ENCODE assay signal across 32 cellular contexts in genomic region chr17:78944026-78944425, GRCh38. TPM values are rescaled to one million over a fixed set of nuclear protein-coding genes. Genes with fewer than 3 reads are reported as not detected.
"Had no signal": no experiment of that assay in that cellular context is flagged by ENCODE, and none has a peak within 500 bp of the region (broad histone marks: within the 10 kb centered on the region; RNA-seq: fewer than 3 reads in every experiment).

No MANE protein-coding gene starts in this region.

- H3K79me2 ChIP-seq: parathyroid adenoma had no signal

- H3K9me3 ChIP-seq: ovary, psoas muscle, spleen, suprapubic skin, testis, tibial artery, transverse colon, upper lobe of right lung, uterus had no signal

- H3K27ac Mint-ChIP-seq: natural killer cell; progenitor cell of endocrine pancreas; stimulated activated memory B cell treated with anti-CD40 and anti-IgM and Interleukin-4, amounts not matched to agents 10 μg/mL and 1 μg/mL and 100 μg/mL, for 72 hours; stimulated activated naive CD8-positive, alpha-beta T cell treated with anti-CD3 and anti-CD28 coated beads, Interleukin-15, amount 100 ng/mL, for 72 hours; type B pancreatic cell had no signal

- H3K27ac ChIP-seq: ovary, parathyroid adenoma, psoas muscle, skin epidermis, spleen, suprapubic skin, testis, tibial artery, transverse colon, upper lobe of right lung, uterus had no signal

- H3K4me2 ChIP-seq: smooth muscle cell had no signal

- H3K9me3 Mint-ChIP-seq: naive thymus-derived CD4-positive, alpha-beta T cell; natural killer cell; nephron; stimulated activated memory B cell treated with anti-CD40 and anti-IgM and Interleukin-4, amounts not matched to agents 10 μg/mL and 1 μg/mL and 100 μg/mL, for 72 hours; stimulated activated naive CD8-positive, alpha-beta T cell treated with anti-CD3 and anti-CD28 coated beads, Interleukin-15, amount 100 ng/mL, for 72 hours; type B pancreatic cell had no signal

- H3K4me3 Mint-ChIP-seq: naive thymus-derived CD4-positive, alpha-beta T cell; natural killer cell; nephron; stimulated activated memory B cell treated with anti-CD40 and anti-IgM and Interleukin-4, amounts not matched to agents 10 μg/mL and 1 μg/mL and 100 μg/mL, for 72 hours; stimulated activated naive CD8-positive, alpha-beta T cell treated with anti-CD3 and anti-CD28 coated beads, Interleukin-15, amount 100 ng/mL, for 72 hours; type B pancreatic cell had no signal

- H2AFZ ChIP-seq: parathyroid adenoma had no signal

- H3K4me1 Mint-ChIP-seq: natural killer cell had no signal

- H3K27me3 Mint-ChIP-seq: stimulated activated naive CD8-positive, alpha-beta T cell treated with anti-CD3 and anti-CD28 coated beads, Interleukin-15, amount 100 ng/mL, for 72 hours; type B pancreatic cell had no signal

- H3K36me3 ChIP-seq: ovary, spleen, suprapubic skin, tibial artery, transverse colon, upper lobe of right lung, uterus had no signal

- ATAC-seq: naive thymus-derived CD4-positive, alpha-beta T cell; natural killer cell; psoas muscle; right cardiac atrium; sciatic nerve; stimulated activated naive CD8-positive, alpha-beta T cell treated with anti-CD3 and anti-CD28 coated beads, Interleukin-15, amount 100 ng/mL, for 72 hours; stimulated activated naive CD8-positive, alpha-beta T cell treated with anti-CD3 and anti-CD28 coated beads, Interleukin-15, Interleukin-2, amounts not matched to agents 100 U/mL and 50 U/mL, for 24 hours; upper lobe of right lung had no signal

- H3K9ac ChIP-seq: parathyroid adenoma had no signal

- DNase-seq: naive thymus-derived CD4-positive, alpha-beta T cell; natural killer cell; occipital lobe; ovary; posterior cingulate gyrus; psoas muscle; spleen; stimulated activated CD4-positive, alpha-beta T cell treated with anti-CD3 and anti-CD28 coated beads, Interleukin-12 subunit alpha, Interleukin-12 subunit beta, amount 100 ng/mL, for 4 hours; stimulated activated CD4-positive, alpha-beta T cell treated with anti-CD3 and anti-CD28 coated beads, Interleukin-1b, Interleukin-23, amount 100 ng/mL, for 48 hours; stimulated activated CD4-positive, alpha-beta T cell treated with anti-CD3 and anti-CD28 coated beads, Interleukin-4, amount 100 ng/mL, for 1 hour; stimulated activated CD4-positive, alpha-beta T cell treated with anti-CD3 and anti-CD28 coated beads, Interleukin-4, amount 100 ng/mL, for 4 hours; stimulated activated CD8-positive, alpha-beta memory T cell treated with anti-CD3 and anti-CD28 coated beads, Interleukin-4, amount 100 ng/mL, for 48 hours; stimulated activated naive CD4-positive, alpha-beta T cell; stimulated activated naive CD8-positive, alpha-beta T cell treated with anti-CD3 and anti-CD28 coated beads, Interleukin-15, amount 100 ng/mL, for 72 hours; stimulated activated naive CD8-positive, alpha-beta T cell treated with anti-CD3 and anti-CD28 coated beads, Interleukin-15, Interleukin-2, amounts not matched to agents 100 U/mL and 50 U/mL, for 24 hours; substantia nigra; testis; tibial artery; transverse colon; upper lobe of right lung; uterus had no signal

- H3K4me1 ChIP-seq: suprapubic skin, upper lobe of right lung, uterus had no signal

- H3K4me3 ChIP-seq: ovary, psoas muscle, skin epidermis, smooth muscle cell, spleen, suprapubic skin, testis, tibial artery, transverse colon, upper lobe of right lung, uterus had no signal

- H3K27me3 ChIP-seq: ovary, spleen, suprapubic skin, testis, transverse colon, upper lobe of right lung, uterus had no signal

- H3K36me3 Mint-ChIP-seq: naive thymus-derived CD4-positive, alpha-beta T cell; natural killer cell; stimulated activated memory B cell treated with anti-CD40 and anti-IgM and Interleukin-4, amounts not matched to agents 10 μg/mL and 1 μg/mL and 100 μg/mL, for 72 hours; type B pancreatic cell had no signal

RNA-seq across cellular contexts. Expression of gene CEP295NL, which starts 41.0 kb away (rescaled TPM):
- polyA plus RNA-seq: naive thymus-derived CD4-positive, alpha-beta T cell; neural cell; smooth muscle cell had no signal
